In the genomic region with DNA sequence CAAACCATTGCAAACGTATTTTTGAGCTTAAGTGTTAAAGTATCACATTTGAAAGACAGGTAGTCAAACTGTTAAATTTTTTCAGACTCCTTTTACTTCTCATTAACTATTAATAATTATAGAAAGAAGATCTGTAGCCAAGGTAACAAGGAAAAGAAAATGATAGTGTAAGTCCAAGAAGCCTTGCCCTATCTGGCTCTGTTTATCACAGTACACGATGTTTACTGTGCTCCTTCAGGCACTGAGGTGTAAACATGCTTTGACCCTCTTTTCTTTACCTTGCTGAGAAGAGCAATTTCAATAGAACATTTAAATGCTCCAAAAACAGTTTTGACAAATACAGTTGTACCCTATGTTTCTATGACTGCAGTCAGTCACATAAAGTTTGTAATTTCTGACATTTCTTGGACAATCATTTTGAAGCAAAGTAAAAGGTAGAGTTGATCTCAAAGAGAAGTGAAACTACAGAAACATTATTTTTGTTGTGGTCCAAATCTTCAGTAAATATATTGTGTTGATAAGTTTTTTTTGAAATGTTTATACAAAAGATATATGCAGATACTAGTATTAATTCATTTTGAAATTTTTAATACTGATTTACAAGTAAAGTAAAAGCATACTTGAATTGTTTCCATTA, we compare ENCODE assay signal across 23 cellular contexts.
DNase-seq lines count a peak whose midpoint lies in the region; ATAC-seq and TF ChIP-seq lines count a peak whose summit lies in the region.
"Had no signal": no experiment of that assay in that cellular context is flagged by ENCODE, and none has a peak within 500 bp of the region (broad histone marks: within the 10 kb centered on the region; RNA-seq: fewer than 3 reads in every experiment).

No MANE protein-coding gene starts in this region.

- no peak overlapping the region for H3K27ac ChIP-seq in CD4-positive, alpha-beta T cell (ENCODE audit: low read depth, low read length)
- H3K27ac ChIP-seq: upper lobe of left lung had no signal

- H3K36me3 Mint-ChIP-seq in CD4-positive, alpha-beta T cell (ENCODE audit: low read depth), result no peaks in the 10 kb centered on the region
- H3K36me3 Mint-ChIP-seq in activated naive CD4-positive, alpha-beta T cell treated with anti-CD3 and anti-CD28 coated beads, Interleukin-2, amount 50 U/mL, for 72 hours, result peaks cover 0 to 4% of the 10 kb centered on the region in 2 donors
- H3K36me3 Mint-ChIP-seq: brain; CD8-positive, alpha-beta T cell had no signal

- H3K27ac Mint-ChIP-seq in CD4-positive, alpha-beta T cell, result no peak overlapping the region
- H3K27ac Mint-ChIP-seq in activated naive CD4-positive, alpha-beta T cell treated with anti-CD3 and anti-CD28 coated beads, Interleukin-2, amount 50 U/mL, for 72 hours, result no peak overlapping the region
- H3K27ac Mint-ChIP-seq: brain; CD8-positive, alpha-beta T cell; naive thymus-derived CD8-positive, alpha-beta T cell; progenitor cell of endocrine pancreas; stimulated activated naive B cell treated with anti-CD40 and anti-IgM and Interleukin-4, amounts not matched to agents 10 μg/mL and 1 μg/mL and 100 μg/mL, for 72 hours had no signal

- DNase-seq in iPS-NIHi7 (ENCODE audit: extremely low spot score), result no peak
- no peak for DNase-seq in CD4-positive, alpha-beta T cell
- DNase-seq in stimulated activated CD4-positive, alpha-beta T cell treated with anti-CD3 and anti-CD28 coated beads, Interleukin-15, amount 100 ng/mL, for 24 hours, result no peak
- DNase-seq in activated naive CD4-positive, alpha-beta T cell treated with anti-CD3 and anti-CD28 coated beads, Interleukin-2, amount 50 U/mL, for 72 hours (ENCODE audit: low spot score in 2 of 2), result no peak
- DNase-seq: ACHN; activated CD4-positive, alpha-beta T cell treated with anti-CD3 and anti-CD28 coated beads for 48 hours; activated naive CD4-positive, alpha-beta T cell treated with anti-CD3 and anti-CD28 coated beads, Interleukin-2, amount 50 U/mL, for 16 hours; CD8-positive, alpha-beta T cell; dermis blood vessel endothelial cell; erythroblast; KG1; naive thymus-derived CD8-positive, alpha-beta T cell; NCI-H1105 treated with DMSO at 0.1 percent for 48 hours; SIG-M5; stimulated activated naive B cell treated with anti-CD40 and anti-IgM and Interleukin-4, amounts not matched to agents 10 μg/mL and 1 μg/mL and 100 μg/mL, for 72 hours; T1000; upper lobe of left lung had no signal

- CTCF ChIA-PET in CD4-positive, alpha-beta T cell (lab: Charles Lee), result no interaction called here

- no peaks in the 10 kb centered on the region for H3K9me3 Mint-ChIP-seq in CD4-positive, alpha-beta T cell
- H3K9me3 Mint-ChIP-seq in activated naive CD4-positive, alpha-beta T cell treated with anti-CD3 and anti-CD28 coated beads, Interleukin-2, amount 50 U/mL, for 72 hours, result peaks cover 6 to 10% of the 10 kb centered on the region in 2 donors

- no peaks in the 10 kb centered on the region for H3K27me3 ChIP-seq in CD4-positive, alpha-beta T cell (ENCODE audit: control insufficient read depth, insufficient read depth, low read length)
- H3K27me3 ChIP-seq: upper lobe of left lung had no signal

- intact Hi-C loops in CD4-positive, alpha-beta T cell (cut with DNase I, micrococcal nuclease), result no loop called here

- H3K9me3 ChIP-seq in CD4-positive, alpha-beta T cell (ENCODE audit: control insufficient read depth, low read length), result no peaks in the 10 kb centered on the region

- no peak overlapping the region for H3K4me3 Mint-ChIP-seq in CD4-positive, alpha-beta T cell
- H3K4me3 Mint-ChIP-seq: brain; CD8-positive, alpha-beta T cell; naive thymus-derived CD8-positive, alpha-beta T cell; stimulated activated naive B cell treated with anti-CD40 and anti-IgM and Interleukin-4, amounts not matched to agents 10 μg/mL and 1 μg/mL and 100 μg/mL, for 72 hours had no signal

- ATAC-seq in GM18511 (IDR thresholded peaks at IDR 0.05; ENCODE audit: unreplicated experiment) (peak; percentile 47), GM19455 (IDR thresholded peaks at IDR 0.05; ENCODE audit: unreplicated experiment) (peak; percentile 70), HG02759 (IDR thresholded peaks at IDR 0.05; ENCODE audit: unreplicated experiment) (peak; percentile 50), HG03378 (IDR thresholded peaks at IDR 0.05; ENCODE audit: unreplicated experiment) (peak; percentile 47)
- no peak for ATAC-seq in CD4-positive, alpha-beta T cell (ENCODE audit: poor library complexity)
- no peak for ATAC-seq in activated naive CD4-positive, alpha-beta T cell treated with anti-CD3 and anti-CD28 coated beads, Interleukin-2, amount 50 U/mL, for 72 hours
- ATAC-seq: CD8-positive, alpha-beta T cell; naive thymus-derived CD8-positive, alpha-beta T cell; stimulated activated naive B cell treated with anti-CD40 and anti-IgM and Interleukin-4, amounts not matched to agents 10 μg/mL and 1 μg/mL and 100 μg/mL, for 72 hours had no signal

- H3K27me3 Mint-ChIP-seq in CD4-positive, alpha-beta T cell, result no peaks in the 10 kb centered on the region
- H3K27me3 Mint-ChIP-seq: brain; naive thymus-derived CD8-positive, alpha-beta T cell; progenitor cell of endocrine pancreas had no signal

- no peak for TF ChIP-seq CTCF in CD4-positive, alpha-beta T cell (IDR thresholded peaks at IDR 0.05)

- H3K4me1 Mint-ChIP-seq in CD4-positive, alpha-beta T cell (ENCODE audit: low read depth), result no peaks in the 10 kb centered on the region
- H3K4me1 Mint-ChIP-seq: brain; naive thymus-derived CD8-positive, alpha-beta T cell had no signal

- POLR2A ChIA-PET in CD4-positive, alpha-beta T cell (lab: Charles Lee), result no interaction called here

Comparison
In these comparisons a context has a peak if more than half of its experiments do, and no peak if none do; other contexts are left out.
1. ATAC-seq: peak in GM18511 (single experiment), GM19455 (single experiment), HG02759 (single experiment) and HG03378 (single experiment); none in CD4-positive, alpha-beta T cell (single experiment) and activated naive CD4-positive, alpha-beta T cell treated with anti-CD3 and anti-CD28 coated beads, Interleukin-2, amount 50 U/mL, for 72 hours (0 of 2).